ENCODE assay signal across 15 cellular contexts in genomic region chr1:204420039-204421004, GRCh38. TPM values are rescaled to one million over a fixed set of nuclear protein-coding genes. Genes with fewer than 3 reads are reported as not detected.
DNase-seq lines count a peak whose midpoint lies in the region; ATAC-seq, FAIRE-seq and TF ChIP-seq lines count a peak whose summit lies in the region.
"Had no signal": no experiment of that assay in that cellular context is flagged by ENCODE, and none has a peak within 500 bp of the region (broad histone marks: within the 10 kb centered on the region; RNA-seq: fewer than 3 reads in every experiment).

No MANE protein-coding gene starts in this region.

- H3K9me3 ChIP-seq in K562 (replicated peaks; ENCODE audit: control insufficient read depth, insufficient read depth, low read depth, low read length) = no peaks in the 10 kb centered on the region
- H3K9me3 ChIP-seq: Caco-2 had no signal

- POLR2A ChIA-PET in K562 (lab: Yijun Ruan, JAX) = interaction anchor here (0.9 to 2.0 kb wide), 3 partner anchors 9 to 22 kb away, joined by 3 to 5 read pairs (median 4); no protein-coding TSS in a partner anchor

- peak overlapping the region; percentile 27 for H3K27ac Mint-ChIP-seq in osteocyte (ENCODE audit: unreplicated experiment)

- H3K9me1 ChIP-seq in K562 (ENCODE audit: control insufficient read depth, insufficient read depth, low read length) = no peaks in the 10 kb centered on the region

- TF ChIP-seq CTCF in GM20000 (IDR thresholded peaks at IDR 0.05; ENCODE audit: extremely low read depth, missing control alignments) (no peak), K562 (IDR thresholded peaks at IDR 0.05 in 2 of 3, conservative IDR thresholded peaks at IDR 0.05 in 1 of 3; ENCODE audit: insufficient read depth in 2 of 3, low read depth in 1 of 3, low read length in 3 of 3) (no peak), osteocyte (IDR thresholded peaks at IDR 0.05) (no peak)

- DNase-seq in GM20000 (ENCODE audit: low spot score) (peak; percentile 41), NCI-H187 (lab: John Stamatoyannopoulos, UW) (peak; percentile 59 to 84), K562 (ENCODE audit: extremely low read depth in 1 of 4, low spot score in 3 of 4) (peak in 2 of 4 experiments; percentile 48 to 58), osteocyte (ENCODE audit: extremely low spot score, unreplicated experiment) (no peak), HuH-7 (ENCODE audit: low spot score) (no peak), NCI-H2196 (lab: John Stamatoyannopoulos, UW; ENCODE audit: unreplicated experiment) (no peak), LoVo (ENCODE audit: low spot score) (no peak)
- DNase-seq: activated CD4-positive, CD25-positive, alpha-beta regulatory T cell; activated effector memory CD4-positive, alpha-beta T cell treated with anti-CD3 and anti-CD28 coated beads, Interleukin-2, amount 50 U/mL, for 16 hours; Caco-2; nucleus accumbens; SIG-M5 had no signal

- no peaks in the 10 kb centered on the region for H3K79me2 ChIP-seq in K562 (ENCODE audit: control insufficient read depth, insufficient read depth, low read length)

- peaks cover 49% of the 10 kb centered on the region for H3K4me1 Mint-ChIP-seq in osteocyte (ENCODE audit: unreplicated experiment)

- H4K20me1 ChIP-seq in K562 (replicated peaks; ENCODE audit: control insufficient read depth, insufficient read depth, low read length) = 0 out of 2 replicates have a peak, but pooled peaks cover 3% of the 10 kb centered on the region

- no peak overlapping the region for H3K4me3 ChIP-seq in K562
- H3K4me3 ChIP-seq: coronary artery had no signal

- peaks cover 34 to 42% of the 10 kb centered on the region in 2 experiments for H3K4me1 ChIP-seq in K562 (replicated peaks in 1 of 2; ENCODE audit: control insufficient read depth in 2 of 2, insufficient read depth in 2 of 2, low read length in 2 of 2)

- no peak for TF ChIP-seq EP300 in K562 (IDR thresholded peaks at IDR 0.05; ENCODE audit: low read length)

- TF ChIP-seq POLR2A in K562 (conservative IDR thresholded peaks at IDR 0.05) = no peak

- peaks cover 4% of the 10 kb centered on the region for H3K36me3 Mint-ChIP-seq in osteocyte (ENCODE audit: unreplicated experiment)

- no peak overlapping the region for H3K9ac ChIP-seq in K562 (ENCODE audit: insufficient read depth in 1 of 2, low read depth in 2 of 2, low read length in 2 of 2)

- no peak overlapping the region for H3K27ac ChIP-seq in K562 (ENCODE audit: extremely low read depth, low read depth, low read length)

- no TSS peak for BruUV-seq in K562 (replicated peaks; lab: Mats Ljungman, UMichigan)

- no peaks in the 10 kb centered on the region for H3K9me3 Mint-ChIP-seq in osteocyte (ENCODE audit: unreplicated experiment)

- H3K4me2 ChIP-seq in K562 (ENCODE audit: insufficient read depth, low read length) = no peak overlapping the region

- H3K27me3 Mint-ChIP-seq in osteocyte (ENCODE audit: unreplicated experiment) = no peaks in the 10 kb centered on the region

- no peak overlapping the region for H3K4me3 Mint-ChIP-seq in osteocyte (ENCODE audit: unreplicated experiment)

- intact Hi-C loops in K562 (cut with micrococcal nuclease) = no loop called here

- CTCF ChIA-PET in K562 (lab: Yijun Ruan, JAX; ENCODE audit: low intra/inter-chr PET ratio) = no interaction called here

- TF ChIP-seq RAD21 in K562 (CRISPR knock-in tag; conservative IDR thresholded peaks at IDR 0.05 in 1 of 2, IDR thresholded peaks at IDR 0.05 in 1 of 2) = no peak

- peak; percentile 60 for ATAC-seq in K562

- WGBS in K562 (ENCODE audit: insufficient coverage, low coverage, missing lambda C conversion rate) = 4% methylated on average over 7 of the region's 7 CpGs

- no peaks in the 10 kb centered on the region for H3K27me3 ChIP-seq in K562 (ENCODE audit: control insufficient read depth in 2 of 2, insufficient read depth in 2 of 2, low read length in 2 of 2)

- in situ Hi-C loops in K562 (cut with MboI) = no loop called here

- H2AFZ ChIP-seq in K562 (ENCODE audit: low read depth, low read length) = no peak overlapping the region

- FAIRE-seq in K562 (lab: Jason Lieb, UNC) = peak; percentile 51
- FAIRE-seq: GM12892, islet of Langerhans had no signal

- no peaks in the 10 kb centered on the region for H3K36me3 ChIP-seq in K562 (ENCODE audit: control insufficient read depth, insufficient read depth, low read length)

TF ChIP-seq in K562, 482 proteins besides CTCF, POLR2A, EP300 and RAD21 (continues in another document):
- TF ChIP-seq ARID1B (IDR thresholded peaks at IDR 0.05) (peak; percentile 66), TEAD4 (IDR thresholded peaks at IDR 0.05; ENCODE audit: low read length) (no peak), TEAD4 (CRISPR knock-in tag; IDR thresholded peaks at IDR 0.05; ENCODE audit: borderline replicate concordance) (no peak), TCF3 (CRISPR knock-in tag; IDR thresholded peaks at IDR 0.05) (peak; percentile 48), CBFA2T2 (conservative IDR thresholded peaks at IDR 0.05) (0 out of 2 replicates have a peak, but pooled peaks have one; percentile 4), TAL1 (IDR thresholded peaks at IDR 0.05) (peak; percentile 33; the same call in 1 of the 2 replicates), ZNF551 (CRISPR knock-in tag; IDR thresholded peaks at IDR 0.05) (no peak), FOXJ3 (CRISPR knock-in tag; IDR thresholded peaks at IDR 0.05) (no peak), HDAC1 (IDR thresholded peaks at IDR 0.05) (peak in 1 of 2 experiments; percentile 53; a peak in 1 of 4 replicates), SUPT5H (IDR thresholded peaks at IDR 0.05) (no peak), BCOR (IDR thresholded peaks at IDR 0.05) (peak; percentile 17; the same call in 1 of the 2 replicates), ADNP (tag; IDR thresholded peaks at IDR 0.05) (peak; percentile 41; the same call in 1 of the 2 replicates), NCOR1 (IDR thresholded peaks at IDR 0.05) (peak; percentile 22; the same call in 1 of the 2 replicates), PHF21A (IDR thresholded peaks at IDR 0.05; ENCODE audit: borderline replicate concordance, low read depth) (0 out of 2 replicates have a peak, but pooled peaks have one; percentile 7), TBL1XR1 (IDR thresholded peaks at IDR 0.05; ENCODE audit: low read length in 2 of 2) (no peak), DPF2 (IDR thresholded peaks at IDR 0.05) (peak; percentile 21; the same call in 1 of the 2 replicates), HDAC2 (IDR thresholded peaks at IDR 0.05) (0 out of 2 replicates have a peak, but pooled peaks have one; percentile 33), CBFA2T3 (IDR thresholded peaks at IDR 0.05) (peak; percentile 64), AFF1 (IDR thresholded peaks at IDR 0.05; ENCODE audit: low read depth in 1 of 2, partially characterized antibody in 2 of 2) (peak in 1 of 2 experiments; percentile 18), ZEB2 (IDR thresholded peaks at IDR 0.05) (peak; percentile 68; the same call in 1 of the 2 replicates), SMARCA4 (IDR thresholded peaks at IDR 0.05) (peak; percentile 31; the same call in 1 of the 2 replicates), ARNT (IDR thresholded peaks at IDR 0.05) (no peak)

RNA-seq across cellular contexts. Expression of gene PPP1R15B, which starts 8.7 kb away (rescaled TPM):
- total RNA-seq in K562 (2011; cell fraction: chromatin; rRNA removed; ENCODE audit: low replicate concordance) = 89.5 and 106 TPM in 2 replicates
- 92.1 and 92.6 TPM in 2 replicates for total RNA-seq in K562 (2011; cell fraction: nucleolus; rRNA removed)
- total RNA-seq in K562 (2011; cell fraction: nucleoplasm; rRNA removed) = 106 and 121 TPM in 2 replicates
- total RNA-seq in K562 (2014; rRNA removed) (30.8 and 32.3 TPM in 2 replicates), K562 (2014; rRNA removed; fragmentation: Illumina TruSeq; extraction: Trizol) (42.2 and 45.5 TPM in 2 replicates), K562 (2015; rRNA removed; fragmentation: Illumina TruSeq; extraction: Trizol) (30.6 and 32.4 TPM in 2 replicates), K562 (2021) (46.5 and 48.1 TPM in 2 replicates), osteocyte (46.1 and 47.4 TPM in 2 replicates)
- polyA plus RNA-seq in K562 (2011; rRNA removed) (24.6 and 27.0 TPM in 2 replicates), K562 (2014; fragmentation: Illumina TruSeq; extraction: Trizol) (34.2 and 36.5 TPM in 2 replicates), K562 (2014; fragmentation: Nextera tagmentation; extraction: Ambion mirVana) (10 to 100 TPM; 17.0 to 24.7 TPM), K562 (2014; rRNA removed) (26.9 and 27.2 TPM in 2 replicates)
- polyA plus RNA-seq in K562 (2011; cell fraction: cytosol; rRNA removed) = 19.2 and 23.1 TPM in 2 replicates
- 18.4 and 20.5 TPM in 2 replicates for polyA plus RNA-seq in K562 (2011; cell fraction: nucleus; rRNA removed)
- polyA plus RNA-seq in K562 (2012) = 15.8 and 22.5 TPM in 2 replicates
- polyA minus RNA-seq in K562 (2011; rRNA and poly(A)+ RNA removed) = 47.0 and 63.2 TPM in 2 replicates
- 38.7 and 39.2 TPM in 2 replicates for polyA minus RNA-seq in K562 (2011; cell fraction: cytosol; rRNA and poly(A)+ RNA removed)
- polyA minus RNA-seq in K562 (2011; cell fraction: nucleus; rRNA and poly(A)+ RNA removed) = 36.5 and 72.2 TPM in 2 replicates

Comparison
In these comparisons a context has a peak if more than half of its experiments do, and no peak if none do; other contexts are left out.
1. DNase-seq: peak in GM20000 (single experiment) and NCI-H187 (2 of 2); none in osteocyte (single experiment), HuH-7 (single experiment), NCI-H2196 (single experiment) and LoVo (single experiment).